Comparison of ENCODE assay signal across 8 cellular contexts in the genomic region with DNA sequence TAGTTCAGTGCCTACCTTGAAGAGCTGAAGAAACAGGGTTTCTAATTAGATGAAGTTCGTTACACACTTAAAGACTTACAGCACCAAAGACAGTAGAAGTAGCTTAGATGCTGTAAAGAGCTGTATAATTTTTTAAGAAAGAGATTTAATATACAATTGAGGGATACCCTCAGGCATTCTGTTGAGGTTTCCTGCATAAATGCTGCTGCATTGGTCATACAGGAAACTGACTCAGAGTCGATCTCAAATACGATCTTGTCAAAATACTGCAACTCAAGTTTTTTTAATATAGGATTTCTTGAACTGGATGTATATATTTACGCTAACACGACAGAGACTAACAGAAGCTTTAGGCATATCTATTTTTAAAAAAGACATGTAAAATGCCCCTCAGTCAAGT. TPM values are rescaled to one million over a fixed set of nuclear protein-coding genes. Genes with fewer than 3 reads are reported as not detected.
DNase-seq lines count a peak whose midpoint lies in the region; ATAC-seq and TF ChIP-seq lines count a peak whose summit lies in the region.

No MANE protein-coding gene starts in this region.

- no peak for TF ChIP-seq CTCF in NB4 (IDR thresholded peaks at IDR 0.05; ENCODE audit: low read depth, low read length)
- no peak for TF ChIP-seq CTCF in osteoblast (IDR thresholded peaks at IDR 0.05; ENCODE audit: extremely low read depth, low read depth, low read length)

- no peaks in the 10 kb centered on the region for H3K9me3 ChIP-seq in osteoblast (ENCODE audit: low read depth, low read length)

- peak overlapping the region; percentile 40 for H2AFZ ChIP-seq in osteoblast (ENCODE audit: low read length)

- H3K79me2 ChIP-seq in osteoblast (ENCODE audit: insufficient read depth, low read length), result peaks cover 23% of the 10 kb centered on the region

- H3K36me3 ChIP-seq in osteoblast (ENCODE audit: insufficient read depth, low read length), result no peaks in the 10 kb centered on the region

- TF ChIP-seq POLR2A in NB4 (IDR thresholded peaks at IDR 0.05; ENCODE audit: extremely low read depth, insufficient read length), result no peak

- intact Hi-C loops in sciatic nerve (cut with DNase I), result loop anchor here (5.0 kb wide), 1 partner anchor 1293 kb away; no protein-coding TSS in a partner anchor

- ATAC-seq in sciatic nerve, result no peak

- peak overlapping the region; percentile 77 for H3K4me3 ChIP-seq in NB4 (ENCODE audit: low read depth, low read length)
- H3K4me3 ChIP-seq in osteoblast (ENCODE audit: insufficient read depth, low read length), result peak overlapping the region; percentile 79

- DNase-seq in G401 (ENCODE audit: low spot score) (peak; percentile 23), NB4 (ENCODE audit: low read depth) (peak; percentile 70), osteoblast (ENCODE audit: insufficient read length, low spot score, missing footprints) (peak; percentile 48), RPMI8226 (no peak), sciatic nerve (ENCODE audit: low spot score) (no peak), COLO668 (lab: John Stamatoyannopoulos, UW; ENCODE audit: unreplicated experiment) (no peak), HuH-7 (ENCODE audit: low spot score) (no peak)
- DNase-seq in central memory CD4-positive, alpha-beta T cell, result peak; percentile 35

- peak overlapping the region; percentile 99 for H3K4me2 ChIP-seq in osteoblast (ENCODE audit: insufficient read depth, low read length)

- peak overlapping the region; percentile 97 for H3K27ac ChIP-seq in osteoblast (ENCODE audit: low read depth, low read length)

- H4K20me1 ChIP-seq in osteoblast (ENCODE audit: insufficient read depth, low read length), result no peaks in the 10 kb centered on the region

- no peaks in the 10 kb centered on the region for H3K27me3 ChIP-seq in osteoblast (ENCODE audit: insufficient read depth, low read length)

- in situ Hi-C loops in G401 (cut with HindIII; ENCODE audit: low sequenced_read_pairs), result no loop called here

- peaks cover 35% of the 10 kb centered on the region for H3K4me1 ChIP-seq in osteoblast (ENCODE audit: insufficient read depth, low read length)

RNA-seq across cellular contexts. Expression of gene ARID5B, which starts 2.5 kb away (rescaled TPM):
- total RNA-seq in G401 (2014; rRNA removed; shearing (Covaris generic)), result 8.6 and 12.4 TPM in 2 replicates
- total RNA-seq in osteoblast (88.4 and 94.1 TPM in 2 replicates), sciatic nerve (63.8 TPM)

Comparison
In these comparisons a context has a peak if more than half of its experiments do, and no peak if none do; other contexts are left out.
1. DNase-seq: peak in G401 (single experiment), NB4 (single experiment), central memory CD4-positive, alpha-beta T cell (single experiment) and osteoblast (single experiment); none in RPMI8226 (single experiment), sciatic nerve (single experiment), COLO668 (single experiment) and HuH-7 (single experiment).